Comparison of ENCODE assay signal across 11 cellular contexts in the genomic region with DNA sequence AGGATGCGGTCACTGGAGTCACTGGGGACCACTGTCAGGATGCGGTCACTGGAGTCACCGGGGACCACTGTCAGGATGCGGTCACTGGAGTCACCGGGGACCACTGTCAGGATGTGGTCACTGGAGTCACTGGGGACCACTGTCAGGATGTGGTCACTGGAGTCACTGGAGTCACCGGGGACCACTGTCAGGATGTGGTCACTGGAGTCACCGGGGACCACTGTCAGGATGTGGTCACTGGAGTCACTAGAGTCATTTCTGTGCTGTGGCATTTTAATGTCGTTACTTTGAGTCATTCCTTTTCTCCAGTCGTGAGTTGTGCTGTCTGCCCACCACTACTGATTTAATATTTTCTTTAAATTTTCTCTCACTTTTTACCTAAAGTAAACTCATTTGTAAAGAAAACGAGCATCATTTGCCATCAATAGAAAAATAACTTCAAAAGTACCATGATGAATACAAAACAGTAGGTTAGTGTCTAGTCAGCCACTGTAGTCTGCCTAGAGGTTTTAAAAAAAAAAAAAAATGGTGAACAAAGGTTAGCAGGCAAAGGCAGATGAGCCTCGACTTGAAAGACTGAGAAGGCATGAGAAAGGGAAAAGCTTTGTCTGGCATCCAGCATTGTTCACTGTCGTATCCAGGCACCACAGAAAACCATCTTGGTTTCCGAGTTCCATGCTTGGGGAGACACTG.
DNase-seq lines count a peak whose midpoint lies in the region; ATAC-seq and TF ChIP-seq lines count a peak whose summit lies in the region.
"Had no signal": no experiment of that assay in that cellular context is flagged by ENCODE, and none has a peak within 500 bp of the region (broad histone marks: within the 10 kb centered on the region; RNA-seq: fewer than 3 reads in every experiment).

No MANE protein-coding gene starts in this region.

- no peaks in the 10 kb centered on the region for H3K79me2 ChIP-seq in SU-DHL-6 (ENCODE audit: insufficient read depth, low read length)

- H3K9me2 ChIP-seq in SU-DHL-6 (replicated peaks; ENCODE audit: insufficient read depth, low read length) = no peaks in the 10 kb centered on the region

- peak; percentile 81 for ATAC-seq in activated naive CD8-positive, alpha-beta T cell treated with anti-CD3 and anti-CD28 coated beads, Interleukin-2, amount 50 U/mL, for 24 hours
- no peak for ATAC-seq in HG03565 (IDR thresholded peaks at IDR 0.05; ENCODE audit: unreplicated experiment)
- ATAC-seq in HG03159 (IDR thresholded peaks at IDR 0.05; ENCODE audit: unreplicated experiment) = no peak
- ATAC-seq: left ventricle myocardium superior, upper lobe of right lung had no signal

- H3K4me1 Mint-ChIP-seq in activated CD4-positive, alpha-beta T cell treated with anti-CD3 and anti-CD28 coated beads, Interleukin-2, amount 10 ng/mL, durations not matched to agents 24 days and 14 days = no peaks in the 10 kb centered on the region
- H3K4me1 Mint-ChIP-seq in activated naive CD8-positive, alpha-beta T cell treated with anti-CD3 and anti-CD28 coated beads, Interleukin-2, amount 50 U/mL, for 24 hours = peaks cover 28% of the 10 kb centered on the region

- peak; percentile 70 for DNase-seq in activated CD4-positive, alpha-beta T cell treated with anti-CD3 and anti-CD28 coated beads, Interleukin-2, amount 10 ng/mL, durations not matched to agents 24 days and 14 days
- no peak for DNase-seq in activated CD4-positive, alpha-beta T cell treated with anti-CD3 and anti-CD28 coated beads, Interleukin-2, amount 50 U/mL, for 1 hour
- DNase-seq in activated naive CD8-positive, alpha-beta T cell treated with anti-CD3 and anti-CD28 coated beads, Interleukin-2, amount 50 U/mL, for 24 hours = peak; percentile 38
- peak; percentile 26 to 30 for DNase-seq in stimulated activated CD8-positive, alpha-beta memory T cell treated with anti-CD3 and anti-CD28 coated beads, Interleukin-7, amount 100 ng/mL, for 48 hours (ENCODE audit: extremely low read depth in 1 of 2, low read depth in 1 of 2)
- DNase-seq in GOT3 (lab: John Stamatoyannopoulos, UW) = no peak
- DNase-seq: left ventricle myocardium superior, sigmoid colon, upper lobe of right lung had no signal

- H3K4me2 ChIP-seq in SU-DHL-6 (ENCODE audit: low read depth, low read length, poor library complexity, severe bottlenecking) = no peak overlapping the region

- no peaks in the 10 kb centered on the region for H3K36me3 ChIP-seq in SU-DHL-6 (ENCODE audit: low read length)
- H3K36me3 ChIP-seq: sigmoid colon, upper lobe of right lung had no signal

- no peak for TF ChIP-seq CTCF in SU-DHL-6 (IDR thresholded peaks at IDR 0.05; ENCODE audit: insufficient read depth, low read length, poor library complexity, severe bottlenecking)

- H3K4me3 Mint-ChIP-seq in activated CD4-positive, alpha-beta T cell treated with anti-CD3 and anti-CD28 coated beads, Interleukin-2, amount 10 ng/mL, durations not matched to agents 24 days and 14 days = no peak overlapping the region
- no peak overlapping the region for H3K4me3 Mint-ChIP-seq in activated naive CD8-positive, alpha-beta T cell treated with anti-CD3 and anti-CD28 coated beads, Interleukin-2, amount 50 U/mL, for 24 hours

- H2AFZ ChIP-seq in SU-DHL-6 (ENCODE audit: low read depth, low read length, severe bottlenecking) = no peak overlapping the region

- no peaks in the 10 kb centered on the region for H4K20me1 ChIP-seq in SU-DHL-6 (ENCODE audit: low read depth, low read length)

- no peaks in the 10 kb centered on the region for H3K27me3 Mint-ChIP-seq in activated CD4-positive, alpha-beta T cell treated with anti-CD3 and anti-CD28 coated beads, Interleukin-2, amount 10 ng/mL, durations not matched to agents 24 days and 14 days
- H3K27me3 Mint-ChIP-seq in activated naive CD8-positive, alpha-beta T cell treated with anti-CD3 and anti-CD28 coated beads, Interleukin-2, amount 50 U/mL, for 24 hours = no peaks in the 10 kb centered on the region

- peaks cover 12% of the 10 kb centered on the region for H3K9me3 Mint-ChIP-seq in activated CD4-positive, alpha-beta T cell treated with anti-CD3 and anti-CD28 coated beads, Interleukin-2, amount 10 ng/mL, durations not matched to agents 24 days and 14 days
- peaks cover 9% of the 10 kb centered on the region for H3K9me3 Mint-ChIP-seq in activated naive CD8-positive, alpha-beta T cell treated with anti-CD3 and anti-CD28 coated beads, Interleukin-2, amount 50 U/mL, for 24 hours

- H3K27me3 ChIP-seq in SU-DHL-6 (ENCODE audit: low read length) = no peaks in the 10 kb centered on the region
- H3K27me3 ChIP-seq: sigmoid colon, upper lobe of right lung had no signal

- H3K9me3 ChIP-seq in SU-DHL-6 (ENCODE audit: insufficient read depth, low read length) = no peaks in the 10 kb centered on the region
- H3K9me3 ChIP-seq: sigmoid colon, upper lobe of right lung had no signal

- no peaks in the 10 kb centered on the region for H3F3A ChIP-seq in SU-DHL-6 (ENCODE audit: insufficient read depth)

- H3K27ac Mint-ChIP-seq in activated CD4-positive, alpha-beta T cell treated with anti-CD3 and anti-CD28 coated beads, Interleukin-2, amount 10 ng/mL, durations not matched to agents 24 days and 14 days = no peak overlapping the region
- H3K27ac Mint-ChIP-seq in activated naive CD8-positive, alpha-beta T cell treated with anti-CD3 and anti-CD28 coated beads, Interleukin-2, amount 50 U/mL, for 24 hours = peak overlapping the region; percentile 78

- no peak overlapping the region for H3K9ac ChIP-seq in SU-DHL-6 (ENCODE audit: low read length)

- H3K36me3 Mint-ChIP-seq in activated CD4-positive, alpha-beta T cell treated with anti-CD3 and anti-CD28 coated beads, Interleukin-2, amount 10 ng/mL, durations not matched to agents 24 days and 14 days (ENCODE audit: low read depth) = no peaks in the 10 kb centered on the region
- peaks cover 6% of the 10 kb centered on the region for H3K36me3 Mint-ChIP-seq in activated naive CD8-positive, alpha-beta T cell treated with anti-CD3 and anti-CD28 coated beads, Interleukin-2, amount 50 U/mL, for 24 hours (ENCODE audit: low read depth)

- intact Hi-C loops in activated CD4-positive, alpha-beta T cell treated with anti-CD3 and anti-CD28 coated beads, Interleukin-2, amount 10 ng/mL, durations not matched to agents 24 days and 14 days (cut with micrococcal nuclease) = no loop called here

- H3K27ac ChIP-seq in SU-DHL-6 (ENCODE audit: low read depth, low read length) = peak overlapping the region; percentile 42
- H3K27ac ChIP-seq: sigmoid colon, upper lobe of right lung had no signal

- H3K4me3 ChIP-seq in SU-DHL-6 (ENCODE audit: insufficient read depth, low read length, poor library complexity, severe bottlenecking) = no peak overlapping the region
- H3K4me3 ChIP-seq: sigmoid colon, upper lobe of right lung had no signal

Comparison
In these comparisons a context has a peak if more than half of its experiments do, and no peak if none do; other contexts are left out.
1. DNase-seq: peak in activated CD4-positive, alpha-beta T cell treated with anti-CD3 and anti-CD28 coated beads, Interleukin-2, amount 10 ng/mL, durations not matched to agents 24 days and 14 days (single experiment), activated naive CD8-positive, alpha-beta T cell treated with anti-CD3 and anti-CD28 coated beads, Interleukin-2, amount 50 U/mL, for 24 hours (single experiment) and stimulated activated CD8-positive, alpha-beta memory T cell treated with anti-CD3 and anti-CD28 coated beads, Interleukin-7, amount 100 ng/mL, for 48 hours (2 of 2); none in activated CD4-positive, alpha-beta T cell treated with anti-CD3 and anti-CD28 coated beads, Interleukin-2, amount 50 U/mL, for 1 hour (single experiment) and GOT3 (single experiment).